In the genomic region with DNA sequence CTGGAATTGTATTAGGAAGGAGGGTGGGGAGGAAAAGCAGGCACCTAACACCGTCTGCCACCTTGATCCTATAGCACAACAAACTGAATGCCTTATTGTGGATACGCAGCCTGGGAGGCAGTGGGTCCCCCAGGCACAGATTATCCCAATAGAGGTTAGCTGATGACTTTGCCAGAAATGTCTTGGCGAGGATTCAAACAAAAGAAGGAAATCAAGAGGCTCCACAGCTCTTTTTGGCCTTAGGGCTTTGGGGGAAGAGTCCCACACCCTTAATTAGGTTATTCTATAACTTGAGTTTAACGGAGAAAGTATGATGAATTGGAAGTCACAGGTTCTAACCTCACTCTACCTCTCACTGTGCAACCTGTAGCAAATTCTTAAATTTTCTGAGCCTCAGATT, we compare ENCODE assay signal across 23 cellular contexts.
"Had no signal": no experiment of that assay in that cellular context is flagged by ENCODE, and none has a peak within 500 bp of the region (broad histone marks: within the 10 kb centered on the region; RNA-seq: fewer than 3 reads in every experiment).

No MANE protein-coding gene starts in this region.

- H3K36me3 Mint-ChIP-seq: activated naive CD4-positive, alpha-beta T cell treated with anti-CD3 and anti-CD28 coated beads, Interleukin-2, amount 10 ng/mL, durations not matched to agents 7 days and 5 days; immature natural killer cell; memory B cell; stimulated activated naive B cell treated with anti-CD40 and anti-IgM and Interleukin-4, amounts not matched to agents 10 μg/mL and 1 μg/mL and 100 μg/mL, for 72 hours had no signal

- H3K4me1 Mint-ChIP-seq: activated naive CD4-positive, alpha-beta T cell treated with anti-CD3 and anti-CD28 coated beads, Interleukin-2, amount 10 ng/mL, durations not matched to agents 7 days and 5 days; immature natural killer cell; memory B cell had no signal

- DNase-seq: activated CD4-positive, alpha-beta T cell treated with anti-CD3 and anti-CD28 coated beads, Interleukin-2, amount 50 U/mL, for 1 hour; activated CD8-positive, alpha-beta T cell treated with anti-CD3 and anti-CD28 coated beads, Interleukin-2, amount 10 ng/mL, durations not matched to agents 7 days and 5 days; activated T-cell treated with anti-CD3 and anti-CD28 coated beads, Interleukin-2, amount 50 U/mL, for 24 hours; amygdala; cerebellar nuclear complex; glutamatergic neuron; immature natural killer cell; left ventricle myocardium superior; mucosa of descending colon; posterior cingulate gyrus; small intestine; stimulated activated CD4-positive, alpha-beta T cell treated with anti-CD3 and anti-CD28 coated beads, Interleukin-2, amount 100 ng/mL, for 48 hours; stimulated activated CD8-positive, alpha-beta memory T cell treated with anti-CD3 and anti-CD28 coated beads, Interleukin-4, amount 100 ng/mL, for 48 hours; stimulated activated naive B cell treated with anti-CD40 and anti-IgM and Interleukin-4, amounts not matched to agents 10 μg/mL and 1 μg/mL and 100 μg/mL, for 72 hours; trophoblast cell had no signal

- H3K27ac ChIP-seq: coronary artery, esophagus muscularis mucosa, hepatocyte had no signal

- H3K36me3 ChIP-seq: esophagus muscularis mucosa had no signal

- ATAC-seq: activated CD4-positive, CD25-positive, alpha-beta regulatory T cell treated with anti-CD3 and anti-CD28 coated beads, Interleukin-2, amount 50 U/mL, for 24 hours; activated CD8-positive, alpha-beta T cell treated with anti-CD3 and anti-CD28 coated beads, Interleukin-2, amount 10 ng/mL, durations not matched to agents 7 days and 5 days; left ventricle myocardium superior; mucosa of descending colon; sciatic nerve; stimulated activated naive B cell treated with anti-CD40 and anti-IgM and Interleukin-4, amounts not matched to agents 10 μg/mL and 1 μg/mL and 100 μg/mL, for 72 hours had no signal

- H3K27me3 ChIP-seq: esophagus muscularis mucosa, hepatocyte had no signal

- H3K4me2 ChIP-seq: hepatocyte had no signal

- H3K4me3 ChIP-seq: coronary artery, esophagus muscularis mucosa, hepatocyte, mucosa of descending colon had no signal

- H3K27ac Mint-ChIP-seq: activated CD8-positive, alpha-beta T cell treated with anti-CD3 and anti-CD28 coated beads, Interleukin-2, amount 10 ng/mL, durations not matched to agents 7 days and 5 days; activated naive CD4-positive, alpha-beta T cell treated with anti-CD3 and anti-CD28 coated beads, Interleukin-2, amount 10 ng/mL, durations not matched to agents 7 days and 5 days; activated T-cell treated with anti-CD3 and anti-CD28 coated beads, Interleukin-2, amount 50 U/mL, for 24 hours; immature natural killer cell; memory B cell; stimulated activated naive B cell treated with anti-CD40 and anti-IgM and Interleukin-4, amounts not matched to agents 10 μg/mL and 1 μg/mL and 100 μg/mL, for 72 hours had no signal

- H3K9me3 Mint-ChIP-seq: activated naive CD4-positive, alpha-beta T cell treated with anti-CD3 and anti-CD28 coated beads, Interleukin-2, amount 10 ng/mL, durations not matched to agents 7 days and 5 days; activated T-cell treated with anti-CD3 and anti-CD28 coated beads, Interleukin-2, amount 50 U/mL, for 24 hours; immature natural killer cell; memory B cell; stimulated activated naive B cell treated with anti-CD40 and anti-IgM and Interleukin-4, amounts not matched to agents 10 μg/mL and 1 μg/mL and 100 μg/mL, for 72 hours had no signal

- H2AFZ ChIP-seq: hepatocyte had no signal

- H3K4me3 Mint-ChIP-seq: activated CD8-positive, alpha-beta T cell treated with anti-CD3 and anti-CD28 coated beads, Interleukin-2, amount 10 ng/mL, durations not matched to agents 7 days and 5 days; activated naive CD4-positive, alpha-beta T cell treated with anti-CD3 and anti-CD28 coated beads, Interleukin-2, amount 10 ng/mL, durations not matched to agents 7 days and 5 days; activated T-cell treated with anti-CD3 and anti-CD28 coated beads, Interleukin-2, amount 50 U/mL, for 24 hours; immature natural killer cell; memory B cell; stimulated activated naive B cell treated with anti-CD40 and anti-IgM and Interleukin-4, amounts not matched to agents 10 μg/mL and 1 μg/mL and 100 μg/mL, for 72 hours had no signal

- H3K9me3 ChIP-seq: esophagus muscularis mucosa, mucosa of descending colon had no signal

- FAIRE-seq: frontal cortex, small intestine had no signal

- H3K79me2 ChIP-seq: hepatocyte had no signal
